1 cellular context compared by ENCODE assay signal in the genomic region with DNA sequence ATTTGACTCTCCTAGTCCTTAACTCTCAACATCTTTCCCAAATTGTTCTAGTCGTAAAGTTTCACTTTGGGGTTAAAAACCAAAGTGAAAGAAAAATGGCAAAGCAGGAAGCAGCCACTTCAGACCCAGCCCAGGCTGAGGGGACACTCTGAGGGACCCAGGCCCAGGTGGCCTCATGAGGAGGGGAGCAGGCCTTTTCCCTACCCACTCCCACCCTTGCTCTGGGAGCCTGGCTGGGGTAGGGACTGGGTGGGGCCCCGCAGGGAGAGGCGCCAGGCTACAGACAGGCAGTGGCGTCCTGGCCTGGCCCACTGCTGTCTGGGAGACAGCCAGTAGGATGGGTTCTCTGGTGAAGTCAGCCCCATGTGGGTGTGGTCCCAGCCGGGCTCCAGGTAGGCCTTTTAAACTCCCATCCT.
TF ChIP-seq lines count a peak whose summit lies in the region.

No MANE protein-coding gene starts in this region.

TF ChIP-seq in HepG2, 621 proteins besides CTCF, POLR2A, EP300 and RAD21 (continued from another document):
- TF ChIP-seq, protein P1, sequence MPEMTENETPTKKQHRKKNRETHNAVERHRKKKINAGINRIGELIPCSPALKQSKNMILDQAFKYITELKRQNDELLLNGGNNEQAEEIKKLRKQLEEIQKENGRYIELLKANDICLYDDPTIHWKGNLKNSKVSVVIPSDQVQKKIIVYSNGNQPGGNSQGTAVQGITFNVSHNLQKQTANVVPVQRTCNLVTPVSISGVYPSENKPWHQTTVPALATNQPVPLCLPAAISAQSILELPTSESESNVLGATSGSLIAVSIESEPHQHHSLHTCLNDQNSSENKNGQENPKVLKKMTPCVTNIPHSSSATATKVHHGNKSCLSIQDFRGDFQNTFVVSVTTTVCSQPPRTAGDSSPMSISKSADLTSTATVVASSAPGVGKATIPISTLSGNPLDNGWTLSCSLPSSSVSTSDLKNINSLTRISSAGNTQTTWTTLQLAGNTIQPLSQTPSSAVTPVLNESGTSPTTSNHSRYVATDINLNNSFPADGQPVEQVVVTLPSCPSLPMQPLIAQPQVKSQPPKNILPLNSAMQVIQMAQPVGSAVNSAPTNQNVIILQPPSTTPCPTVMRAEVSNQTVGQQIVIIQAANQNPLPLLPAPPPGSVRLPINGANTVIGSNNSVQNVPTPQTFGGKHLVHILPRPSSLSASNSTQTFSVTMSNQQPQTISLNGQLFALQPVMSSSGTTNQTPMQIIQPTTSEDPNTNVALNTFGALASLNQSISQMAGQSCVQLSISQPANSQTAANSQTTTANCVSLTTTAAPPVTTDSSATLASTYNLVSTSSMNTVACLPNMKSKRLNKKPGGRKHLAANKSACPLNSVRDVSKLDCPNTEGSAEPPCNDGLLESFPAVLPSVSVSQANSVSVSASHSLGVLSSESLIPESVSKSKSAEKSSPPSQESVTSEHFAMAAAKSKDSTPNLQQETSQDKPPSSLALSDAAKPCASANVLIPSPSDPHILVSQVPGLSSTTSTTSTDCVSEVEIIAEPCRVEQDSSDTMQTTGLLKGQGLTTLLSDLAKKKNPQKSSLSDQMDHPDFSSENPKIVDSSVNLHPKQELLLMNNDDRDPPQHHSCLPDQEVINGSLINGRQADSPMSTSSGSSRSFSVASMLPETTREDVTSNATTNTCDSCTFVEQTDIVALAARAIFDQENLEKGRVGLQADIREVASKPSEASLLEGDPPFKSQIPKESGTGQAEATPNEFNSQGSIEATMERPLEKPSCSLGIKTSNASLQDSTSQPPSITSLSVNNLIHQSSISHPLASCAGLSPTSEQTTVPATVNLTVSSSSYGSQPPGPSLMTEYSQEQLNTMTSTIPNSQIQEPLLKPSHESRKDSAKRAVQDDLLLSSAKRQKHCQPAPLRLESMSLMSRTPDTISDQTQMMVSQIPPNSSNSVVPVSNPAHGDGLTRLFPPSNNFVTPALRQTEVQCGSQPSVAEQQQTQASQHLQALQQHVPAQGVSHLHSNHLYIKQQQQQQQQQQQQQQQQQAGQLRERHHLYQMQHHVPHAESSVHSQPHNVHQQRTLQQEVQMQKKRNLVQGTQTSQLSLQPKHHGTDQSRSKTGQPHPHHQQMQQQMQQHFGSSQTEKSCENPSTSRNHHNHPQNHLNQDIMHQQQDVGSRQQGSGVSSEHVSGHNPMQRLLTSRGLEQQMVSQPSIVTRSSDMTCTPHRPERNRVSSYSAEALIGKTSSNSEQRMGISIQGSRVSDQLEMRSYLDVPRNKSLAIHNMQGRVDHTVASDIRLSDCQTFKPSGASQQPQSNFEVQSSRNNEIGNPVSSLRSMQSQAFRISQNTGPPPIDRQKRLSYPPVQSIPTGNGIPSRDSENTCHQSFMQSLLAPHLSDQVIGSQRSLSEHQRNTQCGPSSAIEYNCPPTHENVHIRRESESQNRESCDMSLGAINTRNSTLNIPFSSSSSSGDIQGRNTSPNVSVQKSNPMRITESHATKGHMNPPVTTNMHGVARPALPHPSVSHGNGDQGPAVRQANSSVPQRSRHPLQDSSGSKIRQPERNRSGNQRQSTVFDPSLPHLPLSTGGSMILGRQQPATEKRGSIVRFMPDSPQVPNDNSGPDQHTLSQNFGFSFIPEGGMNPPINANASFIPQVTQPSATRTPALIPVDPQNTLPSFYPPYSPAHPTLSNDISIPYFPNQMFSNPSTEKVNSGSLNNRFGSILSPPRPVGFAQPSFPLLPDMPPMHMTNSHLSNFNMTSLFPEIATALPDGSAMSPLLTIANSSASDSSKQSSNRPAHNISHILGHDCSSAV (CRISPR knock-in tag; IDR thresholded peaks at IDR 0.05; ENCODE audit: borderline replicate concordance), result no peak
- no peak for TF ChIP-seq ZNF337 (CRISPR knock-in tag; IDR thresholded peaks at IDR 0.05; ENCODE audit: borderline replicate concordance, low read depth)
- 0 out of 2 replicates have a peak, but pooled peaks have one; percentile 51 for TF ChIP-seq ZNF598 (CRISPR knock-in tag; IDR thresholded peaks at IDR 0.05; ENCODE audit: borderline replicate concordance)
- TF ChIP-seq, protein P2, sequence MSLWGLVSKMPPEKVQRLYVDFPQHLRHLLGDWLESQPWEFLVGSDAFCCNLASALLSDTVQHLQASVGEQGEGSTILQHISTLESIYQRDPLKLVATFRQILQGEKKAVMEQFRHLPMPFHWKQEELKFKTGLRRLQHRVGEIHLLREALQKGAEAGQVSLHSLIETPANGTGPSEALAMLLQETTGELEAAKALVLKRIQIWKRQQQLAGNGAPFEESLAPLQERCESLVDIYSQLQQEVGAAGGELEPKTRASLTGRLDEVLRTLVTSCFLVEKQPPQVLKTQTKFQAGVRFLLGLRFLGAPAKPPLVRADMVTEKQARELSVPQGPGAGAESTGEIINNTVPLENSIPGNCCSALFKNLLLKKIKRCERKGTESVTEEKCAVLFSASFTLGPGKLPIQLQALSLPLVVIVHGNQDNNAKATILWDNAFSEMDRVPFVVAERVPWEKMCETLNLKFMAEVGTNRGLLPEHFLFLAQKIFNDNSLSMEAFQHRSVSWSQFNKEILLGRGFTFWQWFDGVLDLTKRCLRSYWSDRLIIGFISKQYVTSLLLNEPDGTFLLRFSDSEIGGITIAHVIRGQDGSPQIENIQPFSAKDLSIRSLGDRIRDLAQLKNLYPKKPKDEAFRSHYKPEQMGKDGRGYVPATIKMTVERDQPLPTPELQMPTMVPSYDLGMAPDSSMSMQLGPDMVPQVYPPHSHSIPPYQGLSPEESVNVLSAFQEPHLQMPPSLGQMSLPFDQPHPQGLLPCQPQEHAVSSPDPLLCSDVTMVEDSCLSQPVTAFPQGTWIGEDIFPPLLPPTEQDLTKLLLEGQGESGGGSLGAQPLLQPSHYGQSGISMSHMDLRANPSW (CRISPR knock-in tag; IDR thresholded peaks at IDR 0.05; ENCODE audit: borderline replicate concordance), result no peak
- no peak for TF ChIP-seq ZNF878 (CRISPR knock-in tag; IDR thresholded peaks at IDR 0.05)
- no peak for TF ChIP-seq NFKBIZ (CRISPR knock-in tag; IDR thresholded peaks at IDR 0.05)
- TF ChIP-seq DBP (CRISPR knock-in tag; IDR thresholded peaks at IDR 0.05; ENCODE audit: not compliant biosample characterization), result no peak
- TF ChIP-seq ATAD3A (CRISPR knock-in tag; IDR thresholded peaks at IDR 0.05), result 0 out of 2 replicates have a peak, but pooled peaks have one; percentile 72
- TF ChIP-seq ZNF784 (CRISPR knock-in tag; IDR thresholded peaks at IDR 0.05; ENCODE audit: borderline replicate concordance), result no peak
- TF ChIP-seq AGO2 (optimal IDR thresholded peaks at IDR 0.05; ENCODE audit: low read depth, low read length), result peak; percentile 65
- TF ChIP-seq KDM2A (CRISPR knock-in tag; IDR thresholded peaks at IDR 0.05; ENCODE audit: borderline replicate concordance, low read depth), result peak; percentile 28; the same call in 1 of the 2 replicates
- no peak for TF ChIP-seq FLYWCH1 (CRISPR knock-in tag; IDR thresholded peaks at IDR 0.05)
- TF ChIP-seq NFE2 (CRISPR knock-in tag; IDR thresholded peaks at IDR 0.05), result no peak
- TF ChIP-seq NR2F6 (IDR thresholded peaks at IDR 0.05), result no peak
- no peak for TF ChIP-seq NR2F6 (CRISPR knock-in tag; IDR thresholded peaks at IDR 0.05)
- no peak for TF ChIP-seq YEATS4 (CRISPR knock-in tag; IDR thresholded peaks at IDR 0.05; ENCODE audit: borderline replicate concordance)
- 0 out of 2 replicates have a peak, but pooled peaks have one; percentile 9 for TF ChIP-seq KDM6A (CRISPR knock-in tag; IDR thresholded peaks at IDR 0.05; ENCODE audit: low read depth)
- TF ChIP-seq HCFC1 (IDR thresholded peaks at IDR 0.05; ENCODE audit: low read depth, low read length), result no peak
